In the genomic region with DNA sequence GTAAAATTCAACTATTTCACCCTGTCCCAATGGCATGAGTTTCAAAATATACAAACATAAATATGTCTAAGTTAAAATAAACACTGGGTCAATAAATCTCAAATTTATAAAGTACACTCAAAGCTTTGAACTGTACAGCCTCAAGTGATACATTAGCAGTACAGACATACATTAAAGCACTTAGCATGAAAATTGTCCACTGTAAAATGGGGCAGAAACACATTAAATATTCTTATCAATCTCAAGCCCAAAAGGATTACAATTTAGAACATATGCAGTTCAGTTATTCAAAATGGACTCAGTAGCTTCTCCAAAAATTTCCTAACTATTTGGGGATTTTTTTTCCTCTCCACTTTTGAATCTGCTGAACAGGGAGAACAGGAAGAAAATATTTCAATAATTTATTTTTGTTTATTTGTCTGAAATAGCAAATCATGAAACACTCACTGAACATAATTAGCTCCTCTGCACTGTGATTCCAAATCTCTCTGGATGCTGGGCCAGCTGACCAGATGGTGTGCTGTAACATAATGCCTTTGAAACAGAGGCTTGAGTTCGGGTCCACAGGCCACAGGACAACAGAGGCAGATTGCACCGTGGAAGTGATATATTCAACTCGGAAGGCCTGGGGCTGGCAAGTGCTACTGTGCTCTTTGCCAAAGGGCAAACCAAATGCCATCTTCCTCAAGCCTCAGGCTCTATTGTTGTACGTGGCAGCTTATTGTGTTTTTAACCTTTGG, we compare ENCODE assay signal across 1 cellular context.
A peak's percentile ranks its signal among the peaks of the same experiment; 100 is the strongest.
TF ChIP-seq lines count a peak whose summit lies in the region.

No MANE protein-coding gene starts in this region.

TF ChIP-seq in SK-N-SH, 30 proteins besides CTCF, POLR2A, EP300 and RAD21:
- TF ChIP-seq FOXJ3 (CRISPR knock-in tag; IDR thresholded peaks at IDR 0.05) (0 out of 2 replicates have a peak, but pooled peaks have one; percentile 14), FOSL2 (IDR thresholded peaks at IDR 0.05; ENCODE audit: borderline replicate concordance, low read depth) (no peak), USF1 (IDR thresholded peaks at IDR 0.05; ENCODE audit: borderline replicate concordance, low read depth) (no peak), MEF2A (IDR thresholded peaks at IDR 0.05; ENCODE audit: borderline replicate concordance, low read depth) (no peak), NRF1 (IDR thresholded peaks at IDR 0.05; ENCODE audit: low read depth, low read length) (no peak), GATA2 (CRISPR knock-in tag; IDR thresholded peaks at IDR 0.05) (peak; percentile 67), EZH2phosphoT487 (IDR thresholded peaks at IDR 0.05; ENCODE audit: borderline replicate concordance, low read depth) (no peak), CHD2 (IDR thresholded peaks at IDR 0.05; ENCODE audit: low read length, partially characterized antibody) (peak; percentile 69), TCF12 (IDR thresholded peaks at IDR 0.05) (no peak; the same call in 1 of the 2 replicates), FOXM1 (IDR thresholded peaks at IDR 0.05; ENCODE audit: low read depth) (no peak), GABPA (IDR thresholded peaks at IDR 0.05; ENCODE audit: low read depth) (no peak), USF2 (IDR thresholded peaks at IDR 0.05; ENCODE audit: borderline replicate concordance, low read depth, low read length) (no peak), YY1 (IDR thresholded peaks at IDR 0.05; ENCODE audit: low read depth) (no peak), ELF1 (IDR thresholded peaks at IDR 0.05) (no peak), RFX5 (IDR thresholded peaks at IDR 0.05; ENCODE audit: low read length) (no peak), SMC3 (IDR thresholded peaks at IDR 0.05; ENCODE audit: low read depth, low read length) (no peak), JUND (IDR thresholded peaks at IDR 0.05) (no peak), POLR2AphosphoS5 (IDR thresholded peaks at IDR 0.05; ENCODE audit: low read depth, low read length) (no peak), RXRA (IDR thresholded peaks at IDR 0.05; ENCODE audit: borderline replicate concordance, low read depth) (no peak), RCOR1 (IDR thresholded peaks at IDR 0.05; ENCODE audit: low read length) (peak; percentile 60), MXI1 (IDR thresholded peaks at IDR 0.05; ENCODE audit: low read depth, low read length) (no peak), NFIC (IDR thresholded peaks at IDR 0.05; ENCODE audit: borderline replicate concordance) (no peak), SIN3A (IDR thresholded peaks at IDR 0.05; ENCODE audit: borderline replicate concordance, low read depth, low read length) (no peak), TAF1 (IDR thresholded peaks at IDR 0.05; ENCODE audit: borderline replicate concordance, low read depth, low read length) (no peak)
- TF ChIP-seq, protein P1, sequence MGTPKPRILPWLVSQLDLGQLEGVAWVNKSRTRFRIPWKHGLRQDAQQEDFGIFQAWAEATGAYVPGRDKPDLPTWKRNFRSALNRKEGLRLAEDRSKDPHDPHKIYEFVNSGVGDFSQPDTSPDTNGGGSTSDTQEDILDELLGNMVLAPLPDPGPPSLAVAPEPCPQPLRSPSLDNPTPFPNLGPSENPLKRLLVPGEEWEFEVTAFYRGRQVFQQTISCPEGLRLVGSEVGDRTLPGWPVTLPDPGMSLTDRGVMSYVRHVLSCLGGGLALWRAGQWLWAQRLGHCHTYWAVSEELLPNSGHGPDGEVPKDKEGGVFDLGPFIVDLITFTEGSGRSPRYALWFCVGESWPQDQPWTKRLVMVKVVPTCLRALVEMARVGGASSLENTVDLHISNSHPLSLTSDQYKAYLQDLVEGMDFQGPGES (IDR thresholded peaks at IDR 0.05; ENCODE audit: low read depth, low read length), result no peak
- TF ChIP-seq, protein P2, sequence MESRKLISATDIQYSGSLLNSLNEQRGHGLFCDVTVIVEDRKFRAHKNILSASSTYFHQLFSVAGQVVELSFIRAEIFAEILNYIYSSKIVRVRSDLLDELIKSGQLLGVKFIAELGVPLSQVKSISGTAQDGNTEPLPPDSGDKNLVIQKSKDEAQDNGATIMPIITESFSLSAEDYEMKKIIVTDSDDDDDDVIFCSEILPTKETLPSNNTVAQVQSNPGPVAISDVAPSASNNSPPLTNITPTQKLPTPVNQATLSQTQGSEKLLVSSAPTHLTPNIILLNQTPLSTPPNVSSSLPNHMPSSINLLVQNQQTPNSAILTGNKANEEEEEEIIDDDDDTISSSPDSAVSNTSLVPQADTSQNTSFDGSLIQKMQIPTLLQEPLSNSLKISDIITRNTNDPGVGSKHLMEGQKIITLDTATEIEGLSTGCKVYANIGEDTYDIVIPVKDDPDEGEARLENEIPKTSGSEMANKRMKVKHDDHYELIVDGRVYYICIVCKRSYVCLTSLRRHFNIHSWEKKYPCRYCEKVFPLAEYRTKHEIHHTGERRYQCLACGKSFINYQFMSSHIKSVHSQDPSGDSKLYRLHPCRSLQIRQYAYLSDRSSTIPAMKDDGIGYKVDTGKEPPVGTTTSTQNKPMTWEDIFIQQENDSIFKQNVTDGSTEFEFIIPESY (IDR thresholded peaks at IDR 0.05; ENCODE audit: borderline replicate concordance, low read depth), result no peak
- TF ChIP-seq, protein P3, sequence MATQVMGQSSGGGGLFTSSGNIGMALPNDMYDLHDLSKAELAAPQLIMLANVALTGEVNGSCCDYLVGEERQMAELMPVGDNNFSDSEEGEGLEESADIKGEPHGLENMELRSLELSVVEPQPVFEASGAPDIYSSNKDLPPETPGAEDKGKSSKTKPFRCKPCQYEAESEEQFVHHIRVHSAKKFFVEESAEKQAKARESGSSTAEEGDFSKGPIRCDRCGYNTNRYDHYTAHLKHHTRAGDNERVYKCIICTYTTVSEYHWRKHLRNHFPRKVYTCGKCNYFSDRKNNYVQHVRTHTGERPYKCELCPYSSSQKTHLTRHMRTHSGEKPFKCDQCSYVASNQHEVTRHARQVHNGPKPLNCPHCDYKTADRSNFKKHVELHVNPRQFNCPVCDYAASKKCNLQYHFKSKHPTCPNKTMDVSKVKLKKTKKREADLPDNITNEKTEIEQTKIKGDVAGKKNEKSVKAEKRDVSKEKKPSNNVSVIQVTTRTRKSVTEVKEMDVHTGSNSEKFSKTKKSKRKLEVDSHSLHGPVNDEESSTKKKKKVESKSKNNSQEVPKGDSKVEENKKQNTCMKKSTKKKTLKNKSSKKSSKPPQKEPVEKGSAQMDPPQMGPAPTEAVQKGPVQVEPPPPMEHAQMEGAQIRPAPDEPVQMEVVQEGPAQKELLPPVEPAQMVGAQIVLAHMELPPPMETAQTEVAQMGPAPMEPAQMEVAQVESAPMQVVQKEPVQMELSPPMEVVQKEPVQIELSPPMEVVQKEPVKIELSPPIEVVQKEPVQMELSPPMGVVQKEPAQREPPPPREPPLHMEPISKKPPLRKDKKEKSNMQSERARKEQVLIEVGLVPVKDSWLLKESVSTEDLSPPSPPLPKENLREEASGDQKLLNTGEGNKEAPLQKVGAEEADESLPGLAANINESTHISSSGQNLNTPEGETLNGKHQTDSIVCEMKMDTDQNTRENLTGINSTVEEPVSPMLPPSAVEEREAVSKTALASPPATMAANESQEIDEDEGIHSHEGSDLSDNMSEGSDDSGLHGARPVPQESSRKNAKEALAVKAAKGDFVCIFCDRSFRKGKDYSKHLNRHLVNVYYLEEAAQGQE (IDR thresholded peaks at IDR 0.05; ENCODE audit: low read depth, low read length), result no peak
- TF ChIP-seq, protein P4, sequence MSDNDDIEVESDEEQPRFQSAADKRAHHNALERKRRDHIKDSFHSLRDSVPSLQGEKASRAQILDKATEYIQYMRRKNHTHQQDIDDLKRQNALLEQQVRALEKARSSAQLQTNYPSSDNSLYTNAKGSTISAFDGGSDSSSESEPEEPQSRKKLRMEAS (IDR thresholded peaks at IDR 0.05; ENCODE audit: low read depth), result no peak
- TF ChIP-seq, protein P5, sequence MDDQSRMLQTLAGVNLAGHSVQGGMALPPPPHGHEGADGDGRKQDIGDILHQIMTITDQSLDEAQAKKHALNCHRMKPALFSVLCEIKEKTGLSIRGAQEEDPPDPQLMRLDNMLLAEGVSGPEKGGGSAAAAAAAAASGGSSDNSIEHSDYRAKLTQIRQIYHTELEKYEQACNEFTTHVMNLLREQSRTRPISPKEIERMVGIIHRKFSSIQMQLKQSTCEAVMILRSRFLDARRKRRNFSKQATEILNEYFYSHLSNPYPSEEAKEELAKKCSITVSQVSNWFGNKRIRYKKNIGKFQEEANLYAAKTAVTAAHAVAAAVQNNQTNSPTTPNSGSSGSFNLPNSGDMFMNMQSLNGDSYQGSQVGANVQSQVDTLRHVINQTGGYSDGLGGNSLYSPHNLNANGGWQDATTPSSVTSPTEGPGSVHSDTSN (IDR thresholded peaks at IDR 0.05), result no peak
